16 cellular contexts compared by ENCODE assay signal in the genomic region with DNA sequence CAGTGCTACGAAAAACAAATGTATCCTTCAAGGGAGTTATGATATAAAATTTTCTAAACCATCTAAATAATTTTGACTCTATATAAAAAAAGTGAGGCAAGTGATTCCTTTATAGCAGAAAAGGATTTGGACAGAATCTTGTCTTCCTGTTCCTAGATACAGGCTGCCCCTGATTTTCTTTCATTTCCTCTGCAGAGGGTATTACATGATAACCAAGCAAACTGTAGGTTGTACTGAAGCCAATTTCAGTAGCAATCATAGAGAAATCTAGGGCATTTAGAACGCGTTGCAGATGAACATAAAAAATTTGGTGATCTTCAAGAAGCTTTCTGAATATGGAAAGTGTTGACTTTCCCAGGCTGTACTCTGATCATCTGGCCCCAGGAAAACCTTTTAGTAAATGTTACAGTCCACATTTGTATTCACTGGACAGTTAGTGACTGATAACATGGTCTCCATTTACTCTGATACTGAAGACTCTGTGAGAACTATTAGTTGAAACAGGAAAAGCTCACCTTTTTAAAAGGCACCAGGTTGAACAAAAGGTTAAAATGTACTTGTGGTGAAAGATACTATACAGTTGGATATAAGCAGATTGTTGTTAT. TPM values are rescaled to one million over a fixed set of nuclear protein-coding genes. Genes with fewer than 3 reads are reported as not detected.
DNase-seq lines count a peak whose midpoint lies in the region; ATAC-seq, FAIRE-seq and TF ChIP-seq lines count a peak whose summit lies in the region.
"Had no signal": no experiment of that assay in that cellular context is flagged by ENCODE, and none has a peak within 500 bp of the region (broad histone marks: within the 10 kb centered on the region; RNA-seq: fewer than 3 reads in every experiment).

No MANE protein-coding gene starts in this region.

- intact Hi-C loops in kidney (cut with DNase I): no loop called here

- H3K4me2 ChIP-seq in mesenchymal stem cell (ENCODE audit: low read length, poor library complexity, severe bottlenecking) (no peak overlapping the region), hepatocyte (no peak overlapping the region)

- H3K27me3 ChIP-seq in mesenchymal stem cell (ENCODE audit: control insufficient read depth in 1 of 2, insufficient read depth in 1 of 2, low read length in 2 of 2) (no peaks in the 10 kb centered on the region), hepatocyte (no peaks in the 10 kb centered on the region)
- H3K27me3 ChIP-seq: SJSA1 had no signal

- H3K4me1 Mint-ChIP-seq in T-helper 17 cell: no peaks in the 10 kb centered on the region

- no peak overlapping the region for H2BK5ac ChIP-seq in mesenchymal stem cell (ENCODE audit: low read depth, low read length, poor library complexity, severe bottlenecking)

- DNase-seq in EH (ENCODE audit: low read depth) (peak; percentile 18), cerebellar cortex (ENCODE audit: low spot score) (peak; percentile 15), mesenchymal stem cell (peak; percentile 2), kidney (no peak), hepatocyte (ENCODE audit: low spot score) (no peak), T-helper 17 cell (no peak)
- DNase-seq: Caco-2; H7; NCI-H2107; NCI-H69; NK-92 treated with Interleukin-12 subunit alpha and Interleukin-12 subunit beta, amount 100 ng/mL, for 24 hours had no signal

- no peak overlapping the region for H4K8ac ChIP-seq in mesenchymal stem cell (ENCODE audit: low read length)

- H2BK15ac ChIP-seq in mesenchymal stem cell (ENCODE audit: low read depth, poor library complexity, severe bottlenecking): no peak overlapping the region

- H4K20me1 ChIP-seq in hepatocyte (ENCODE audit: insufficient read depth, poor library complexity, severe bottlenecking): peaks cover 50% of the 10 kb centered on the region

- H3K4ac ChIP-seq in mesenchymal stem cell (ENCODE audit: low read depth in 1 of 2, low read length in 2 of 2): no peak overlapping the region

- H3K9me2 ChIP-seq in hepatocyte (replicated peaks; ENCODE audit: insufficient read depth): no peaks in the 10 kb centered on the region

- H3K27ac Mint-ChIP-seq in T-helper 17 cell: no peak overlapping the region

- no peak overlapping the region for H2BK12ac ChIP-seq in mesenchymal stem cell (ENCODE audit: low read length in 2 of 2)

- H3K23ac ChIP-seq in mesenchymal stem cell (ENCODE audit: low read length in 2 of 2): no peak overlapping the region

- H3K9ac ChIP-seq in mesenchymal stem cell (ENCODE audit: low read length) (peak overlapping the region; percentile 4), kidney (ENCODE audit: low read length in 2 of 2) (no peak overlapping the region)

- H3K27me3 Mint-ChIP-seq in T-helper 17 cell: no peaks in the 10 kb centered on the region

- ATAC-seq in GM21423 (IDR thresholded peaks at IDR 0.05; ENCODE audit: unreplicated experiment): peak; percentile 25
- ATAC-seq in HG02970 (IDR thresholded peaks at IDR 0.05; ENCODE audit: low FRiP score, unreplicated experiment): no peak
- ATAC-seq in T-helper 17 cell: no peak

- WGBS in mesenchymal stem cell: 97% methylated on average over 2 of the region's 3 CpGs
- 84% methylated on average over 3 of the region's 3 CpGs for WGBS in hepatocyte (ENCODE audit: low lambda C conversion rate, missing lambda C conversion rate)

- H3K9me3 ChIP-seq in mesenchymal stem cell (ENCODE audit: control insufficient read depth, low read length) (no peaks in the 10 kb centered on the region), kidney (ENCODE audit: control insufficient read depth in 1 of 2, low read length in 2 of 2) (no peaks in the 10 kb centered on the region), hepatocyte (ENCODE audit: low read depth) (no peaks in the 10 kb centered on the region), T-helper 17 cell (ENCODE audit: control insufficient read depth, low read length, poor library complexity, severe bottlenecking) (no peaks in the 10 kb centered on the region)
- H3K9me3 ChIP-seq: Caco-2, SJSA1 had no signal

- peaks cover 7% of the 10 kb centered on the region for H3K4me1 ChIP-seq in mesenchymal stem cell (ENCODE audit: control insufficient read depth, insufficient read depth, low read depth, low read length)
- peaks cover 4 to 18% of the 10 kb centered on the region in 2 donors for H3K4me1 ChIP-seq in kidney (ENCODE audit: control insufficient read depth in 1 of 2, insufficient read depth in 1 of 2, low read depth in 1 of 2, low read length in 2 of 2)
- H3K4me1 ChIP-seq in hepatocyte (ENCODE audit: insufficient read depth): peaks cover 21% of the 10 kb centered on the region

- H3K79me2 ChIP-seq in hepatocyte: peaks cover 98% of the 10 kb centered on the region

- no peak overlapping the region for H3K14ac ChIP-seq in mesenchymal stem cell (ENCODE audit: low read length in 2 of 2)

- no peak for FAIRE-seq in kidney (lab: Jason Lieb, UNC)
- FAIRE-seq: GM12892 had no signal

- no peak overlapping the region for H3K27ac ChIP-seq in mesenchymal stem cell (ENCODE audit: low read length, poor library complexity, severe bottlenecking)
- no peak overlapping the region for H3K27ac ChIP-seq in kidney (ENCODE audit: low read depth in 2 of 2, low read length in 2 of 2)
- no peak overlapping the region for H3K27ac ChIP-seq in hepatocyte
- H3K27ac ChIP-seq: RWPE1 had no signal

- H2AK5ac ChIP-seq in mesenchymal stem cell (ENCODE audit: low read length, severe bottlenecking): no peak overlapping the region

- H2BK120ac ChIP-seq in mesenchymal stem cell (ENCODE audit: low read depth, low read length): no peak overlapping the region

- no peak overlapping the region for H2AFZ ChIP-seq in mesenchymal stem cell (ENCODE audit: low read depth, low read length)
- H2AFZ ChIP-seq in hepatocyte: no peak overlapping the region

- no peak overlapping the region for H3K4me3 Mint-ChIP-seq in T-helper 17 cell

- no peak for TF ChIP-seq CTCF in kidney (IDR thresholded peaks at IDR 0.05; ENCODE audit: borderline replicate concordance, extremely low read depth, insufficient read depth)
- no peak for TF ChIP-seq CTCF in hepatocyte (IDR thresholded peaks at IDR 0.05; ENCODE audit: poor library complexity)

- H3K36me3 Mint-ChIP-seq in T-helper 17 cell (ENCODE audit: low read depth): no peaks in the 10 kb centered on the region

- no peak overlapping the region for H4K91ac ChIP-seq in mesenchymal stem cell (ENCODE audit: low read length)

- no peaks in the 10 kb centered on the region for H3K79me1 ChIP-seq in mesenchymal stem cell (replicated peaks; ENCODE audit: low read length, poor library complexity, severe bottlenecking)

- no peak overlapping the region for H3K18ac ChIP-seq in mesenchymal stem cell (ENCODE audit: low read depth in 1 of 2, low read length in 2 of 2)

- H3K4me3 ChIP-seq in mesenchymal stem cell (ENCODE audit: insufficient read depth in 1 of 2, low read depth in 1 of 2, low read length in 2 of 2) (no peak overlapping the region), kidney (ENCODE audit: low read length in 2 of 2) (no peak overlapping the region), hepatocyte (no peak overlapping the region)
- H3K4me3 ChIP-seq: SJSA1 had no signal

- H3K36me3 ChIP-seq in mesenchymal stem cell (ENCODE audit: control insufficient read depth in 1 of 2, insufficient read depth in 2 of 2, low read depth in 1 of 2, low read length in 2 of 2): no peaks in the 10 kb centered on the region
- no peaks in the 10 kb centered on the region for H3K36me3 ChIP-seq in kidney (ENCODE audit: control insufficient read depth in 1 of 2, insufficient read depth in 2 of 2, low read length in 2 of 2)
- H3K36me3 ChIP-seq in hepatocyte (replicated peaks; ENCODE audit: insufficient read depth, low read depth): no peaks in the 10 kb centered on the region
- H3K36me3 ChIP-seq: SJSA1 had no signal

RNA-seq across cellular contexts. Expression of gene UTS2B, which starts 9.1 kb away (rescaled TPM):
- polyA plus RNA-seq in mesenchymal stem cell (2013, experiment 1 of 2): 0.55 TPM
- 0.55 TPM for polyA plus RNA-seq in mesenchymal stem cell (2013, experiment 2 of 2)
- total RNA-seq in kidney (0.41 TPM), hepatocyte (0.07 TPM in 1 of 2 replicates, not detected in the other), T-helper 17 cell (not detected)
- polyA plus RNA-seq in kidney (ENCODE audit: insufficient read depth, low read depth, low replicate concordance) (not detected), hepatocyte (0.19 and 0.29 TPM in 2 replicates)

RNA-seq across cellular contexts. Expression of gene CCDC50, which starts 10.2 kb away (rescaled TPM):
- 83.5 TPM for polyA plus RNA-seq in mesenchymal stem cell (2013, experiment 1 of 2)
- polyA plus RNA-seq in mesenchymal stem cell (2013, experiment 2 of 2): 86.8 TPM
- total RNA-seq in kidney (105 TPM), hepatocyte (49.6 and 54.6 TPM in 2 replicates), T-helper 17 cell (10 to 100 TPM; 11.8 to 12.7 TPM)
- polyA plus RNA-seq in kidney (ENCODE audit: insufficient read depth, low read depth, low replicate concordance) (34.7 TPM), hepatocyte (31.6 and 34.9 TPM in 2 replicates)

Comparison
In these comparisons a context has a peak if more than half of its experiments do, and no peak if none do; other contexts are left out.
1. DNase-seq: peak in EH (single experiment), cerebellar cortex (single experiment) and mesenchymal stem cell (single experiment); none in kidney (single experiment), hepatocyte (single experiment) and T-helper 17 cell (0 of 3).